22 cellular contexts compared by ENCODE assay signal in the genomic region with DNA sequence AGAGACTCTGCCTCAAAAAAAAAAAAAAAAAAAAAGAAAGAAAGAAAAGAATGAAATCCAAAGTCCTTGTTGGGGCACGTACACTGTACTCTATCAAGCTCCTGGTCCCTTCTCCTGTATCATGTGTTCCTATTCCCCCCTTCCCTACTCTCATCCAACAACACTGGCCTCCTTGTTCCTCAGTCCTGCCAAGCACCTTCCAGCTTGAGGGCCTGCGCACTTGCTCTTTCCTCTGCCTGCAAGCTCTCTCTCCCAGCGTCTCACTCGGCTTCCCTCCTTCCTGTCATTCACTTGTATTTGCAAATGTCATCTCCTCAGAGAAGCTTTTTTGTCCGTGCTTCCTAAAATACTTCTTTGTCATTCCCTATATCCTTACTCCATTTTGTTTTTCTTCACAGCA. TPM values are rescaled to one million over a fixed set of nuclear protein-coding genes. Genes with fewer than 3 reads are reported as not detected.
DNase-seq lines count a peak whose midpoint lies in the region; ATAC-seq and TF ChIP-seq lines count a peak whose summit lies in the region.
"Had no signal": no experiment of that assay in that cellular context is flagged by ENCODE, and none has a peak within 500 bp of the region (broad histone marks: within the 10 kb centered on the region; RNA-seq: fewer than 3 reads in every experiment).

No MANE protein-coding gene starts in this region.

- CTCF ChIA-PET in activated CD4-positive, alpha-beta T cell treated with anti-CD3 and anti-CD28 coated beads for 36 hours (lab: Charles Lee): interaction anchor here (0.6 to 6.3 kb wide), 8 partner anchors 13 to 1023 kb away, joined by 3 to 56 read pairs (median 4); no protein-coding TSS in a partner anchor

- H3K4me3 Mint-ChIP-seq in activated CD4-positive, alpha-beta T cell treated with anti-CD3 and anti-CD28 coated beads for 36 hours: no peak overlapping the region
- H3K4me3 Mint-ChIP-seq: IgD-negative memory B cell had no signal

- H3F3A ChIP-seq in MM.1S (ENCODE audit: insufficient read depth, low read length): no peaks in the 10 kb centered on the region

- no peaks in the 10 kb centered on the region for H3K4me1 ChIP-seq in MM.1S (ENCODE audit: low read length)

- no peaks in the 10 kb centered on the region for H3K27me3 ChIP-seq in MM.1S (replicated peaks; ENCODE audit: insufficient read depth, low read length)
- H3K27me3 ChIP-seq: BE2C had no signal

- no peaks in the 10 kb centered on the region for H4K20me1 ChIP-seq in MM.1S (ENCODE audit: insufficient read depth, low read length)

- intact Hi-C loops in posterior vena cava (cut with DNase I): loop anchor here in 1 of 2 donors (2.0 kb wide), 1 partner anchor 152 kb away; no protein-coding TSS in a partner anchor
- intact Hi-C loops in activated CD4-positive, alpha-beta T cell treated with anti-CD3 and anti-CD28 coated beads for 36 hours (cut with DNase I, micrococcal nuclease): loop anchor here in 1 of 2 experiments (5.0 kb wide), 1 partner anchor 41 kb away; no protein-coding TSS in a partner anchor

- no peak overlapping the region for H3K27ac ChIP-seq in MM.1S (ENCODE audit: low read length)

- in situ Hi-C loops in SK-MEL-5 (cut with HindIII; ENCODE audit: low pct_unique_long_range_greater_than_20kb, low sequenced_read_pairs): no loop called here

- H3K9me2 ChIP-seq in MM.1S (replicated peaks; ENCODE audit: insufficient read depth, low read length): no peaks in the 10 kb centered on the region

- no peak for TF ChIP-seq CTCF in MM.1S (IDR thresholded peaks at IDR 0.05; ENCODE audit: low read length)

- no peak overlapping the region for H2AFZ ChIP-seq in MM.1S (ENCODE audit: low read length)

- no peak overlapping the region for H3K27ac Mint-ChIP-seq in activated CD4-positive, alpha-beta T cell treated with anti-CD3 and anti-CD28 coated beads for 36 hours
- H3K27ac Mint-ChIP-seq: IgD-negative memory B cell had no signal

- no peaks in the 10 kb centered on the region for H3K9me3 ChIP-seq in MM.1S (replicated peaks; ENCODE audit: insufficient read depth, low read length)
- H3K9me3 ChIP-seq: BE2C, Caco-2 had no signal

- H3K27me3 Mint-ChIP-seq in activated CD4-positive, alpha-beta T cell treated with anti-CD3 and anti-CD28 coated beads for 36 hours: no peaks in the 10 kb centered on the region
- H3K27me3 Mint-ChIP-seq: CD8-positive, alpha-beta memory T cell had no signal

- H3K4me1 Mint-ChIP-seq in activated CD4-positive, alpha-beta T cell treated with anti-CD3 and anti-CD28 coated beads for 36 hours: peaks cover 8% of the 10 kb centered on the region

- H3K9ac ChIP-seq in MM.1S (ENCODE audit: low read length): no peak overlapping the region

- no peaks in the 10 kb centered on the region for H3K36me3 ChIP-seq in MM.1S (replicated peaks; ENCODE audit: insufficient read depth, low read length)
- H3K36me3 ChIP-seq: BE2C had no signal

- H3K9me3 Mint-ChIP-seq in activated CD4-positive, alpha-beta T cell treated with anti-CD3 and anti-CD28 coated beads for 36 hours (ENCODE audit: low read depth): no peaks in the 10 kb centered on the region
- H3K9me3 Mint-ChIP-seq: CD4-positive, CD25-positive, alpha-beta regulatory T cell; CD8-positive, alpha-beta memory T cell; IgD-negative memory B cell had no signal

- ATAC-seq in HG02571 (IDR thresholded peaks at IDR 0.05; ENCODE audit: unreplicated experiment): no peak
- ATAC-seq in activated CD4-positive, alpha-beta T cell treated with anti-CD3 and anti-CD28 coated beads for 36 hours: no peak
- ATAC-seq: HCT116, HepG2 had no signal

- POLR2A ChIA-PET in activated CD4-positive, alpha-beta T cell treated with anti-CD3 and anti-CD28 coated beads for 36 hours (lab: Charles Lee): no interaction called here

- no peaks in the 10 kb centered on the region for H3K36me3 Mint-ChIP-seq in activated CD4-positive, alpha-beta T cell treated with anti-CD3 and anti-CD28 coated beads for 36 hours (ENCODE audit: low read depth)
- H3K36me3 Mint-ChIP-seq: CD4-positive, CD25-positive, alpha-beta regulatory T cell; CD8-positive, alpha-beta memory T cell; IgD-negative memory B cell had no signal

- no peak overlapping the region for H3K4me2 ChIP-seq in MM.1S (ENCODE audit: low read depth, low read length)

- no peaks in the 10 kb centered on the region for H3K79me2 ChIP-seq in MM.1S (ENCODE audit: low read length)

- no peak overlapping the region for H3K4me3 ChIP-seq in MM.1S (ENCODE audit: low read length)

- DNase-seq in COLO829 (ENCODE audit: low spot score): peak; percentile 72
- peak; percentile 84 for DNase-seq in SK-MEL-5 (ENCODE audit: low read depth, low spot score)
- peak; percentile 2 for DNase-seq in medulla oblongata (ENCODE audit: extremely low spot score)
- DNase-seq in posterior vena cava (ENCODE audit: low spot score): peak; percentile 44
- no peak for DNase-seq in HT-29 (ENCODE audit: low spot score)
- DNase-seq in MM.1S: no peak
- DNase-seq in activated CD4-positive, alpha-beta T cell treated with anti-CD3 and anti-CD28 coated beads for 36 hours: no peak
- DNase-seq: 8988T; BE2C; C1 segment of cervical spinal cord; Caco-2; CD4-positive, CD25-positive, alpha-beta regulatory T cell; CD8-positive, alpha-beta memory T cell; DMS79; GDM1; GOT3; H7; KBM-7 had no signal

RNA-seq across cellular contexts. Expression of a gene that starts 10.8 kb away (rescaled TPM):
- total RNA-seq in SK-MEL-5 (2014; rRNA removed; shearing (Covaris generic)): 19.3 and 19.6 TPM in 2 replicates
- 34.4 and 40.2 TPM in 2 replicates for polyA plus RNA-seq in SK-MEL-5 (2015; cell fraction: cytosol; rRNA removed)
- polyA plus RNA-seq in SK-MEL-5 (2015; cell fraction: nucleus; rRNA removed): 15.5 and 17.6 TPM in 2 replicates
- total RNA-seq in posterior vena cava: 10 to 100 TPM in 1 of 2 donors, 1 to 10 TPM in 1; 3.9 to 10.9 TPM
- 1.9 and 3.2 TPM in 2 replicates for total RNA-seq in HT-29 (2014; rRNA removed; shearing (Covaris generic))
- total RNA-seq in activated CD4-positive, alpha-beta T cell treated with anti-CD3 and anti-CD28 coated beads for 36 hours: 1 to 10 TPM; 5.2 to 5.3 TPM

RNA-seq across cellular contexts. Expression of a gene that starts 40.8 kb away (rescaled TPM):
- 101 and 127 TPM in 2 replicates for total RNA-seq in SK-MEL-5 (2014; rRNA removed; shearing (Covaris generic))
- 133 and 150 TPM in 2 replicates for polyA plus RNA-seq in SK-MEL-5 (2015; cell fraction: cytosol; rRNA removed)
- polyA plus RNA-seq in SK-MEL-5 (2015; cell fraction: nucleus; rRNA removed): 34.0 and 39.6 TPM in 2 replicates
- 10 to 100 TPM; 86.1 to 94.6 TPM for total RNA-seq in posterior vena cava
- total RNA-seq in HT-29 (2014; rRNA removed; shearing (Covaris generic)): 118 and 135 TPM in 2 replicates
- 100 to 1,000 TPM; 103 to 160 TPM for total RNA-seq in activated CD4-positive, alpha-beta T cell treated with anti-CD3 and anti-CD28 coated beads for 36 hours

Comparison
In these comparisons a context has a peak if more than half of its experiments do, and no peak if none do; other contexts are left out.
1. DNase-seq: peak in COLO829 (single experiment), SK-MEL-5 (single experiment), medulla oblongata (single experiment) and posterior vena cava (single experiment); none in HT-29 (single experiment), MM.1S (single experiment) and activated CD4-positive, alpha-beta T cell treated with anti-CD3 and anti-CD28 coated beads for 36 hours (single experiment).